Comparison of ENCODE assay signal across 8 cellular contexts in genomic region chr5:172902497-172903472, GRCh38. TPM values are rescaled to one million over a fixed set of nuclear protein-coding genes. Genes with fewer than 3 reads are reported as not detected.
DNase-seq lines count a peak whose midpoint lies in the region; ATAC-seq and TF ChIP-seq lines count a peak whose summit lies in the region.

No MANE protein-coding gene starts in this region.

- TF ChIP-seq CTCF in AG10803 (conservative IDR thresholded peaks at IDR 0.05; ENCODE audit: low read length), result peak; percentile 59
- peak; percentile 29 to 55 (median 44) for TF ChIP-seq CTCF in right lobe of liver (IDR thresholded peaks at IDR 0.05)
- TF ChIP-seq CTCF in transverse colon (IDR thresholded peaks at IDR 0.05), result peak; percentile 24 to 42 (median 38)

- peak overlapping the region; percentile 86 to 97 (median 95) for H3K27ac ChIP-seq in right lobe of liver
- peak overlapping the region; percentile 87 to 95 (median 94) for H3K27ac ChIP-seq in transverse colon

- TF ChIP-seq EP300 in transverse colon (IDR thresholded peaks at IDR 0.05; ENCODE audit: low read depth), result peak; percentile 94

- H3K36me3 ChIP-seq in right lobe of liver, result peaks cover 0 to 2% (median 0%) of the 10 kb centered on the region in 4 donors
- peaks cover 0 to 3% (median 0%) of the 10 kb centered on the region in 4 donors for H3K36me3 ChIP-seq in transverse colon

- H3K4me3 ChIP-seq in AG10803 (ENCODE audit: low read length) (no peak overlapping the region), right lobe of liver (no peak overlapping the region), transverse colon (no peak overlapping the region)

- TF ChIP-seq POLR2A in right lobe of liver (IDR thresholded peaks at IDR 0.05) (no peak), transverse colon (IDR thresholded peaks at IDR 0.05) (no peak)

- ATAC-seq in right lobe of liver (peak; percentile 60 to 75 (median 64)), HG03025 (IDR thresholded peaks at IDR 0.05; ENCODE audit: low FRiP score, unreplicated experiment) (no peak), GM19455 (IDR thresholded peaks at IDR 0.05; ENCODE audit: unreplicated experiment) (no peak)

- peak; percentile 96 for DNase-seq in AG10803 (ENCODE audit: low read depth)
- DNase-seq in LHCN-M2 (ENCODE audit: low read depth), result peak; percentile 64
- peak; percentile 78 for DNase-seq in cerebellar cortex (ENCODE audit: low spot score)
- peak; percentile 85 to 89 (median 86) for DNase-seq in right lobe of liver
- peak; percentile 78 for DNase-seq in transverse colon
- no peak for DNase-seq in NCI-H2107 (lab: John Stamatoyannopoulos, UW)

- H3K27me3 ChIP-seq in right lobe of liver (no peaks in the 10 kb centered on the region), transverse colon (no peaks in the 10 kb centered on the region)

- in situ Hi-C loops in transverse colon (cut with MboI; ENCODE audit: low pct_ligation_motif_present in 1 of 4, low pct_unique_long_range_greater_than_20kb in 1 of 4, low sequenced_read_pairs in 3 of 4), result loop anchor here in 1 of 4 donors (10.0 kb wide), 1 partner anchor 48 kb away; no protein-coding TSS in a partner anchor

- 26% methylated on average over 15 of the region's 25 CpGs for WGBS in right lobe of liver (ENCODE audit: insufficient coverage, low coverage, low lambda C conversion rate, missing lambda C conversion rate)
- 63 to 70% methylated on average over 11 to 25 of the region's 25 CpGs for WGBS in transverse colon (ENCODE audit: low coverage in 1 of 2), 2 donors

- peaks cover 5 to 76% (median 41%) of the 10 kb centered on the region in 4 donors for H3K4me1 ChIP-seq in right lobe of liver
- H3K4me1 ChIP-seq in transverse colon, result peaks cover 40 to 60% (median 48%) of the 10 kb centered on the region in 4 donors

- H3K9me3 ChIP-seq in right lobe of liver (no peaks in the 10 kb centered on the region), transverse colon (no peaks in the 10 kb centered on the region)

- intact Hi-C loops in right lobe of liver (cut with DNase I), result loop anchor here (5.0 to 10.0 kb wide), 2 partner anchors 45 to 48 kb away; no protein-coding TSS in a partner anchor
- intact Hi-C loops in transverse colon (cut with DNase I; ENCODE audit: low total_unique reads), result loop anchor here (2.0 kb wide), 1 partner anchor 56 kb away; the partner anchor contains the start of gene RPL26L1

RNA-seq across cellular contexts. Expression of gene RPL26L1, which starts 56.4 kb away (rescaled TPM):
- total RNA-seq in LHCN-M2 (2014; rRNA removed) (63.0 and 64.3 TPM in 2 replicates), right lobe of liver (10 to 100 TPM; 14.2 to 33.4 (median 19.2) TPM), transverse colon (10 to 100 TPM in 2 of 4 donors, 1 to 10 TPM in 1, not detected in 1; 1.6 to 22.3 (median 19.5) TPM)
- 159 TPM for polyA plus RNA-seq in LHCN-M2 (2012)

Comparison
In these comparisons a context has a peak if more than half of its experiments do, and no peak if none do; other contexts are left out.
1. ATAC-seq: peak in right lobe of liver (4 of 4); none in HG03025 (single experiment) and GM19455 (single experiment).
2. Peak in every context shown above with its lines, with median percentiles within 50 percentile points of each other: CTCF ChIP-seq.